Comparison of ENCODE assay signal across 8 cellular contexts in the genomic region with DNA sequence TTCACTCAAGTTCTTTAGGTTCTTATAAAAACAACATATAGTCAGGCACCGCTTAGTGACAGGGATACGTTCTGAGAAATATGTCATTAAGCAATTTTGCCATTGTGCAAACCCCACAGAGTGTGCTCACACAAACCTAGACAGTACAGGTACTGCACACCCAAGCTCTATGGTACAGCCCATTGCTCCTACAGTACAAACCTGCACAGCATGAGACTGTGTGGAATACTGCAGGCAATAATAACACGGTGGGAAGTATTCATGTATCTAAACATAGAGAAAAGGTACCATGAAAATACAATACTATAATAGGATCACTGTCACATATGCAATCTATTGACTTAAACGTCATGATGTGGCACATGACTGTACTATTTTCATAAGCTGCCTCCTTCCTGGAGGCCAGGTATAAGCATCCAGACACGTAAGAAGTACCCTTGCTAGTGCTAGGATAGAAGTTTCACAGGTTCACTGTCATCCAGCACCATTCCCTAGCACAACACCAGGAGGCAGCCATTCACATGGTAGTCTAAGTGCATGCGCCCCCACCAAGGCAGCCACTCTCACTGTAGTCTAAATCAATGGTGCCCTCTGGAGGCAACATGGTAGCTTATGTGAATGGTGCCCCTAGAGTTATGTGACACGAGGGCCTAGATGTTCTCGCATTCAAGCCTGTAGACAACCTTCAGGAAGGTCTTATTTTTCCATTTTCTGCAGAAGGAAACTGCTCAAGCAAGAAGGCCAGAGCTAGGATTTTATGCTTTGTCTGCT.
DNase-seq lines count a peak whose midpoint lies in the region; ATAC-seq and TF ChIP-seq lines count a peak whose summit lies in the region.

No MANE protein-coding gene starts in this region.

- H3K4me3 ChIP-seq in AG04450 (ENCODE audit: low read depth, low read length): no peak overlapping the region
- no peak overlapping the region for H3K4me3 ChIP-seq in GM12875 (ENCODE audit: low read depth, low read length)
- H3K4me3 ChIP-seq in esophagus squamous epithelium: no peak overlapping the region

- H3K27ac ChIP-seq in AG04450 (ENCODE audit: low read depth, low read length): no peak overlapping the region
- no peak overlapping the region for H3K27ac ChIP-seq in esophagus squamous epithelium

- ATAC-seq in HG03442 (IDR thresholded peaks at IDR 0.05; ENCODE audit: unreplicated experiment) (no peak), HG03139 (IDR thresholded peaks at IDR 0.05; ENCODE audit: unreplicated experiment) (no peak), GM21528 (IDR thresholded peaks at IDR 0.05; ENCODE audit: low FRiP score, unreplicated experiment) (no peak)

- no peak for DNase-seq in AG04450 (ENCODE audit: low read depth, low spot score)
- DNase-seq in NOMO-1 treated with dmso at 0.1 percent for 144 hours (lab: John Stamatoyannopoulos, UW; ENCODE audit: unreplicated experiment): peak; percentile 60
- no peak for DNase-seq in esophagus squamous epithelium (lab: John Stamatoyannopoulos, UW)
- no peak for DNase-seq in activated CD4-positive, CD25-positive, alpha-beta regulatory T cell (lab: John Stamatoyannopoulos, UW)

- CTCF ChIA-PET in AG04450 (lab: Charles Lee): interaction anchor here (0.9 to 2.2 kb wide), 8 partner anchors 19 to 150 kb away, joined by 3 to 21 read pairs (median 4); no protein-coding TSS in a partner anchor

- H3K4me1 ChIP-seq in esophagus squamous epithelium: peaks cover 0 to 6% (median 3%) of the 10 kb centered on the region in 3 donors

- H3K9me3 ChIP-seq in AG04450 (ENCODE audit: control insufficient read depth, insufficient read depth, low read length): no peaks in the 10 kb centered on the region
- no peaks in the 10 kb centered on the region for H3K9me3 ChIP-seq in esophagus squamous epithelium

- TF ChIP-seq POLR2A in esophagus squamous epithelium (IDR thresholded peaks at IDR 0.05): no peak

- intact Hi-C loops in esophagus squamous epithelium (cut with DNase I): no loop called here

- no peaks in the 10 kb centered on the region for H3K36me3 ChIP-seq in esophagus squamous epithelium

- TF ChIP-seq CTCF in AG04450 (IDR thresholded peaks at IDR 0.05; ENCODE audit: low read depth, low read length) (peak; percentile 46), GM12875 (IDR thresholded peaks at IDR 0.05; ENCODE audit: borderline replicate concordance, insufficient read depth, low read depth, low read length) (peak; percentile 36; the same call in 1 of the 2 replicates), esophagus squamous epithelium (IDR thresholded peaks at IDR 0.05) (peak in 5 of 6 experiments; percentile 7 to 55 (median 16))

- WGBS in esophagus squamous epithelium, 2 donors: 73 to 80% methylated on average over 7 to 8 of the region's 8 CpGs

- H3K27me3 ChIP-seq in AG04450 (ENCODE audit: control insufficient read depth, insufficient read depth, low read length) (no peaks in the 10 kb centered on the region), esophagus squamous epithelium (no peaks in the 10 kb centered on the region)

- POLR2A ChIA-PET in AG04450 (lab: Yijun Ruan, JAX): no interaction called here
